Comparison of ENCODE assay signal across 14 cellular contexts in genomic region chr1:17632541-17633193, GRCh38.
DNase-seq lines count a peak whose midpoint lies in the region; ATAC-seq and TF ChIP-seq lines count a peak whose summit lies in the region.
"Had no signal": no experiment of that assay in that cellular context is flagged by ENCODE, and none has a peak within 500 bp of the region (broad histone marks: within the 10 kb centered on the region; RNA-seq: fewer than 3 reads in every experiment).

No MANE protein-coding gene starts in this region.

- H3K27ac Mint-ChIP-seq in stimulated activated naive CD8-positive, alpha-beta T cell treated with anti-CD3 and anti-CD28 coated beads, Interleukin-15, amount 100 ng/mL, for 72 hours = no peak overlapping the region
- H3K27ac Mint-ChIP-seq: CD4-positive, alpha-beta T cell had no signal

- no peaks in the 10 kb centered on the region for H3K79me1 ChIP-seq in neuronal stem cell (ENCODE audit: low read depth, low read length)

- H3K36me3 ChIP-seq in esophagus muscularis mucosa = peaks cover 53 to 100% (median 95%) of the 10 kb centered on the region in 4 donors
- H3K36me3 ChIP-seq in neuronal stem cell (replicated peaks in 1 of 2; ENCODE audit: control insufficient read depth in 2 of 2, insufficient read depth in 2 of 2, low read length in 2 of 2) = peaks cover 25 to 88% of the 10 kb centered on the region in 2 donors
- no peaks in the 10 kb centered on the region for H3K36me3 ChIP-seq in uterus

- H3K18ac ChIP-seq in neuronal stem cell (ENCODE audit: low read length) = no peak overlapping the region

- H4K8ac ChIP-seq in neuronal stem cell (ENCODE audit: low read depth, low read length) = no peak overlapping the region

- peak overlapping the region; percentile 45 for H3K23ac ChIP-seq in neuronal stem cell (ENCODE audit: low read depth, low read length, poor library complexity)

- no peak overlapping the region for H4K91ac ChIP-seq in neuronal stem cell (ENCODE audit: low read depth, low read length, poor library complexity)

- intact Hi-C loops in esophagus muscularis mucosa (cut with DNase I) = no loop called here
- intact Hi-C loops in uterus (cut with DNase I; ENCODE audit: low total_unique reads) = no loop called here

- no peaks in the 10 kb centered on the region for H3K9me3 Mint-ChIP-seq in stimulated activated naive CD8-positive, alpha-beta T cell treated with anti-CD3 and anti-CD28 coated beads, Interleukin-15, amount 100 ng/mL, for 72 hours
- H3K9me3 Mint-ChIP-seq: CD4-positive, alpha-beta T cell; naive B cell had no signal

- H3K4me1 ChIP-seq in esophagus muscularis mucosa = peaks cover 14 to 37% (median 21%) of the 10 kb centered on the region in 4 donors
- H3K4me1 ChIP-seq in neuronal stem cell (ENCODE audit: control insufficient read depth in 2 of 2, insufficient read depth in 1 of 2, low read depth in 1 of 2, low read length in 2 of 2) = no peaks in the 10 kb centered on the region
- H3K4me1 ChIP-seq in uterus = no peaks in the 10 kb centered on the region

- WGBS in esophagus muscularis mucosa = 91% methylated on average over 12 of the region's 12 CpGs
- WGBS in neuronal stem cell (ENCODE audit: extremely low coverage in 2 of 2, insufficient read length in 2 of 2, insufficient replicate concordance in 1 of 2), 2 donors = no CpG with 5 or more reads among the region's 12 CpGs

- H3K4me1 Mint-ChIP-seq in stimulated activated naive CD8-positive, alpha-beta T cell treated with anti-CD3 and anti-CD28 coated beads, Interleukin-15, amount 100 ng/mL, for 72 hours = no peaks in the 10 kb centered on the region

- no peak overlapping the region for H2BK5ac ChIP-seq in neuronal stem cell (ENCODE audit: low read length)

- no peak overlapping the region for H2AFZ ChIP-seq in neuronal stem cell (ENCODE audit: low read length)

- no peaks in the 10 kb centered on the region for H3K27me3 Mint-ChIP-seq in stimulated activated naive CD8-positive, alpha-beta T cell treated with anti-CD3 and anti-CD28 coated beads, Interleukin-15, amount 100 ng/mL, for 72 hours
- H3K27me3 Mint-ChIP-seq: CD4-positive, alpha-beta T cell had no signal

- H2AK5ac ChIP-seq in neuronal stem cell (ENCODE audit: low read depth, low read length) = no peak overlapping the region

- in situ Hi-C loops in GM13977 (cut with MboI; ENCODE audit: low pct_unique_long_range_greater_than_20kb, low sequenced_read_pairs, unreplicated experiment) = no loop called here

- no peak for TF ChIP-seq EP300 in esophagus muscularis mucosa (IDR thresholded peaks at IDR 0.05)

- no peak overlapping the region for H3K4ac ChIP-seq in neuronal stem cell (ENCODE audit: low read length)

- H2BK120ac ChIP-seq in neuronal stem cell (ENCODE audit: low read depth, low read length) = no peak overlapping the region

- TF ChIP-seq POLR2A in esophagus muscularis mucosa (IDR thresholded peaks at IDR 0.05; ENCODE audit: low read depth) = no peak
- no peak for TF ChIP-seq POLR2A in uterus (IDR thresholded peaks at IDR 0.05)

- H3K4me3 ChIP-seq in esophagus muscularis mucosa = no peak overlapping the region
- H3K4me3 ChIP-seq in neuronal stem cell (ENCODE audit: low read length in 2 of 2) = no peak overlapping the region
- no peak overlapping the region for H3K4me3 ChIP-seq in uterus

- H3K27ac ChIP-seq in esophagus muscularis mucosa (replicated peaks in 1 of 4) (peak overlapping the region; percentile 33 to 72 (median 42)), neuronal stem cell (replicated peaks; ENCODE audit: low read length) (no peak overlapping the region), uterus (no peak overlapping the region)

- no peak for ATAC-seq in stimulated activated naive CD8-positive, alpha-beta T cell treated with anti-CD3 and anti-CD28 coated beads, Interleukin-15, amount 100 ng/mL, for 72 hours
- ATAC-seq: right cardiac atrium; stimulated activated naive CD8-positive, alpha-beta T cell treated with anti-CD3 and anti-CD28 coated beads, Interleukin-15, Interleukin-2, amounts not matched to agents 100 U/mL and 50 U/mL, for 24 hours had no signal

- peak; percentile 87 for DNase-seq in Daoy (ENCODE audit: low read depth)
- DNase-seq in RPMI7951 (ENCODE audit: low read depth) = peak; percentile 89
- no peak for DNase-seq in esophagus muscularis mucosa (ENCODE audit: extremely low spot score)
- no peak for DNase-seq in neuronal stem cell (ENCODE audit: low spot score)
- no peak for DNase-seq in stimulated activated naive CD8-positive, alpha-beta T cell treated with anti-CD3 and anti-CD28 coated beads, Interleukin-15, amount 100 ng/mL, for 72 hours
- no peak for DNase-seq in GM13977 (ENCODE audit: low spot score)
- no peak for DNase-seq in uterus
- no peak for DNase-seq in DMS153 treated with DMSO at 0.1 percent for 48 hours (lab: John Stamatoyannopoulos, UW; ENCODE audit: unreplicated experiment)
- DNase-seq: CD4-positive, alpha-beta T cell; H7; naive B cell; NCI-H2107; stimulated activated naive CD8-positive, alpha-beta T cell treated with anti-CD3 and anti-CD28 coated beads, Interleukin-15, Interleukin-2, amounts not matched to agents 100 U/mL and 50 U/mL, for 24 hours had no signal

- TF ChIP-seq CTCF in esophagus muscularis mucosa (IDR thresholded peaks at IDR 0.05) = no peak
- TF ChIP-seq CTCF in GM13977 (IDR thresholded peaks at IDR 0.05; ENCODE audit: extremely low read depth, insufficient read depth, missing control alignments) = no peak
- TF ChIP-seq CTCF in uterus (IDR thresholded peaks at IDR 0.05) = no peak

- H3K27me3 ChIP-seq in esophagus muscularis mucosa (no peaks in the 10 kb centered on the region), neuronal stem cell (ENCODE audit: control insufficient read depth in 3 of 3, insufficient read depth in 3 of 3, low read depth in 1 of 3, low read length in 3 of 3) (no peaks in the 10 kb centered on the region), uterus (no peaks in the 10 kb centered on the region)

- H3K14ac ChIP-seq in neuronal stem cell (ENCODE audit: low read length) = no peak overlapping the region

- H3K4me3 Mint-ChIP-seq in stimulated activated naive CD8-positive, alpha-beta T cell treated with anti-CD3 and anti-CD28 coated beads, Interleukin-15, amount 100 ng/mL, for 72 hours = no peak overlapping the region
- H3K4me3 Mint-ChIP-seq: CD4-positive, alpha-beta T cell; naive B cell had no signal

- no peak overlapping the region for H3K4me2 ChIP-seq in neuronal stem cell (ENCODE audit: insufficient read depth, low read length, poor library complexity, severe bottlenecking)

- H3K9me3 ChIP-seq in esophagus muscularis mucosa = no peaks in the 10 kb centered on the region
- H3K9me3 ChIP-seq in neuronal stem cell (replicated peaks in 1 of 2; ENCODE audit: control insufficient read depth in 2 of 2, insufficient read depth in 1 of 2, low read depth in 1 of 2, low read length in 2 of 2) = no peaks in the 10 kb centered on the region
- H3K9me3 ChIP-seq in uterus = no peaks in the 10 kb centered on the region

- no peak overlapping the region for H2BK15ac ChIP-seq in neuronal stem cell (ENCODE audit: low read length)

- no peak overlapping the region for H3K9ac ChIP-seq in neuronal stem cell (ENCODE audit: low read depth, low read length, poor library complexity)

- H2BK12ac ChIP-seq in neuronal stem cell (ENCODE audit: low read length) = no peak overlapping the region

Comparison
In these comparisons a context has a peak if more than half of its experiments do, and no peak if none do; other contexts are left out.
1. DNase-seq: peak in Daoy (single experiment) and RPMI7951 (single experiment); none in esophagus muscularis mucosa (single experiment), neuronal stem cell (single experiment), stimulated activated naive CD8-positive, alpha-beta T cell treated with anti-CD3 and anti-CD28 coated beads, Interleukin-15, amount 100 ng/mL, for 72 hours (0 of 2), GM13977 (single experiment), uterus (0 of 2) and DMS153 treated with DMSO at 0.1 percent for 48 hours (single experiment).
2. H3K27ac ChIP-seq: peak in esophagus muscularis mucosa (4 of 4); none in neuronal stem cell (single experiment) and uterus (0 of 2).